ENCODE assay signal across 2 cellular contexts in genomic region chr6:143264291-143264834, GRCh38.
TF ChIP-seq lines count a peak whose summit lies in the region.

No MANE protein-coding gene starts in this region.

TF ChIP-seq in GM23338, 12 proteins besides CTCF, POLR2A, EP300 and RAD21 (continued from another document):
- TF ChIP-seq REST (IDR thresholded peaks at IDR 0.05; ENCODE audit: unreplicated experiment): no peak
- TF ChIP-seq CREB1 (CRISPR knock-in tag; IDR thresholded peaks at IDR 0.05; ENCODE audit: low read depth): no peak
- no peak for TF ChIP-seq POLR2AphosphoS5 (IDR thresholded peaks at IDR 0.05; ENCODE audit: low read depth)
- TF ChIP-seq ZNF114 (CRISPR knock-in tag; IDR thresholded peaks at IDR 0.05): no peak
- no peak for TF ChIP-seq EZH2 (IDR thresholded peaks at IDR 0.05; ENCODE audit: low read depth, unreplicated experiment)
- TF ChIP-seq ZNF462 (CRISPR knock-in tag; IDR thresholded peaks at IDR 0.05): no peak
- TF ChIP-seq JUNB (IDR thresholded peaks at IDR 0.05; ENCODE audit: unreplicated experiment): no peak
- TF ChIP-seq STAT1 (IDR thresholded peaks at IDR 0.05; ENCODE audit: unreplicated experiment): no peak
- TF ChIP-seq NANOG (IDR thresholded peaks at IDR 0.05; ENCODE audit: borderline replicate concordance): no peak
- no peak for TF ChIP-seq ETS1 (IDR thresholded peaks at IDR 0.05)

TF ChIP-seq in H1, 55 proteins besides CTCF, POLR2A, EP300 and RAD21 (continued from another document):
- TF ChIP-seq CREB1 (IDR thresholded peaks at IDR 0.05) (no peak), SP1 (IDR thresholded peaks at IDR 0.05; ENCODE audit: low read depth, low read length) (no peak), YY1 (IDR thresholded peaks at IDR 0.05; ENCODE audit: low read depth, low read length) (no peak), RNF2 (IDR thresholded peaks at IDR 0.05; ENCODE audit: borderline replicate concordance, low read depth, low read length, missing control alignments, poor library complexity, severe bottlenecking) (no peak), ATF3 (IDR thresholded peaks at IDR 0.05; ENCODE audit: insufficient read depth, low read depth, low read length) (no peak), SAP30 (IDR thresholded peaks at IDR 0.05; ENCODE audit: insufficient read depth, insufficient replicate concordance, low read length) (no peak), SRF (IDR thresholded peaks at IDR 0.05; ENCODE audit: low read depth, low read length) (no peak), SP4 (IDR thresholded peaks at IDR 0.05; ENCODE audit: low read length) (no peak), BACH1 (IDR thresholded peaks at IDR 0.05; ENCODE audit: low read length) (no peak)
